Comparison of ENCODE assay signal across 1 cellular context in the genomic region with DNA sequence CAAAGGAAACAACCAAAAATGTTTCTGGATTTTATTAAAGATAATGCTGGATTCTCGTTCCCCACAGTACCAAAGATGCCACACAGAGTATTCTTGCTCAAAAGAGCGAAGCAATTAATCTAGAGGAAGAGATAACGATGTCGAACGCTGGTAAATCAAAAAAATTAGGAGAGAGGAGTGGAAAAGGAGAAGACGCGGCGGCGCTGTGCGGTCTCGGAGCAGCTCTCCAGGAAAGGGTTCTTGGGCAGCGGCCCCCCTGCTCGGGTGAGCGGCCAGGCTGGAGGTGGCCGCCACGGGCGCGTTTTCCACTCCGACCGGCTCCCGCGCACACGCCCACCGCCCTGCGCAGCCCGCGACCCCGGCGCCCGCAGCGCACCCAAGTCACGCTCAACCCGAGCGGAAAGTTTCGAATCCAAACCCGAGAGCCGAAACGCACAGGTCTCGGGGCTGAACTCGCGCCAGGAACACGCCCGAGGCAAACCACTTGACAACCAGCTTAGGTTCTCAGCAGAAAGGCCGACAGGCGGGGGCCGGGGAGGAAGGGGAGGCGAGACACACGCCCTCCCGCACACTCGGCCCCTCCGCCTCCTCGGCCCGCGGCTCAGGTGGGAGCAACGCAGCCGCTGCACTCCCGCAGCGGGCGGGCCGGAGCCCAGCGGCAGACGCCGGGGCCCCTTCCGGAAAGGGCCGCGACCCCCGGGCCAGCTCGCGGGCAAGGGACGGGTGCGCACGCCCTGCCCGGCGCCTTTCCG.
TF ChIP-seq lines count a peak whose summit lies in the region.

No MANE protein-coding gene starts in this region.

TF ChIP-seq in K562, 482 proteins besides CTCF, POLR2A, EP300 and RAD21 (continued from another document and continues in another):
- TF ChIP-seq ZNF175 (CRISPR knock-in tag; IDR thresholded peaks at IDR 0.05; ENCODE audit: low read depth) (0 out of 2 replicates have a peak, but pooled peaks have one; percentile 5), NR3C1 (CRISPR knock-in tag; IDR thresholded peaks at IDR 0.05) (no peak), NBN (IDR thresholded peaks at IDR 0.05; ENCODE audit: low read depth) (no peak), ZBED1 (IDR thresholded peaks at IDR 0.05) (no peak), TEAD1 (CRISPR knock-in tag; IDR thresholded peaks at IDR 0.05) (0 out of 4 replicates have a peak, but pooled peaks of 1 of the 2 experiments have one; percentile 61), TAF9B (IDR thresholded peaks at IDR 0.05; ENCODE audit: partially characterized antibody) (no peak), MAZ (CRISPR knock-in tag; conservative IDR thresholded peaks at IDR 0.05 in 1 of 2, IDR thresholded peaks at IDR 0.05 in 1 of 2) (peak; percentile 45 to 84; a peak in 3 of 4 replicates), ARHGAP35 (IDR thresholded peaks at IDR 0.05; ENCODE audit: partially characterized antibody) (no peak), CXXC5 (CRISPR knock-in tag; IDR thresholded peaks at IDR 0.05) (peak; percentile 77), KLF16 (IDR thresholded peaks at IDR 0.05) (no peak), ZKSCAN8 (CRISPR knock-in tag; IDR thresholded peaks at IDR 0.05) (no peak), ARNT (IDR thresholded peaks at IDR 0.05) (no peak), MCM3 (IDR thresholded peaks at IDR 0.05) (no peak), RBM15 (IDR thresholded peaks at IDR 0.05; ENCODE audit: insufficient read depth, low read length) (no peak), STAG1 (CRISPR knock-in tag; IDR thresholded peaks at IDR 0.05; ENCODE audit: borderline replicate concordance) (no peak; the same call in 1 of the 2 replicates), TARDBP (IDR thresholded peaks at IDR 0.05) (0 out of 2 replicates have a peak, but pooled peaks have one; percentile 58), DPF2 (IDR thresholded peaks at IDR 0.05) (peak; percentile 57; the same call in 1 of the 2 replicates), ATF7 (IDR thresholded peaks at IDR 0.05) (peak; percentile 33; the same call in 1 of the 2 replicates), FIP1L1 (IDR thresholded peaks at IDR 0.05; ENCODE audit: low read depth, low read length, poor library complexity, severe bottlenecking) (peak; percentile 84), PHTF2 (CRISPR knock-in tag; IDR thresholded peaks at IDR 0.05) (no peak), ZNF766 (CRISPR knock-in tag; conservative IDR thresholded peaks at IDR 0.05) (0 out of 2 replicates have a peak, but pooled peaks have one; percentile 25), TEAD4 (IDR thresholded peaks at IDR 0.05; ENCODE audit: low read length) (no peak), TEAD4 (CRISPR knock-in tag; IDR thresholded peaks at IDR 0.05; ENCODE audit: borderline replicate concordance) (no peak; the same call in 1 of the 2 replicates), ZNF431 (CRISPR knock-in tag; IDR thresholded peaks at IDR 0.05) (no peak), FOXJ2 (tag; IDR thresholded peaks at IDR 0.05) (no peak)
- TF ChIP-seq, protein P1, sequence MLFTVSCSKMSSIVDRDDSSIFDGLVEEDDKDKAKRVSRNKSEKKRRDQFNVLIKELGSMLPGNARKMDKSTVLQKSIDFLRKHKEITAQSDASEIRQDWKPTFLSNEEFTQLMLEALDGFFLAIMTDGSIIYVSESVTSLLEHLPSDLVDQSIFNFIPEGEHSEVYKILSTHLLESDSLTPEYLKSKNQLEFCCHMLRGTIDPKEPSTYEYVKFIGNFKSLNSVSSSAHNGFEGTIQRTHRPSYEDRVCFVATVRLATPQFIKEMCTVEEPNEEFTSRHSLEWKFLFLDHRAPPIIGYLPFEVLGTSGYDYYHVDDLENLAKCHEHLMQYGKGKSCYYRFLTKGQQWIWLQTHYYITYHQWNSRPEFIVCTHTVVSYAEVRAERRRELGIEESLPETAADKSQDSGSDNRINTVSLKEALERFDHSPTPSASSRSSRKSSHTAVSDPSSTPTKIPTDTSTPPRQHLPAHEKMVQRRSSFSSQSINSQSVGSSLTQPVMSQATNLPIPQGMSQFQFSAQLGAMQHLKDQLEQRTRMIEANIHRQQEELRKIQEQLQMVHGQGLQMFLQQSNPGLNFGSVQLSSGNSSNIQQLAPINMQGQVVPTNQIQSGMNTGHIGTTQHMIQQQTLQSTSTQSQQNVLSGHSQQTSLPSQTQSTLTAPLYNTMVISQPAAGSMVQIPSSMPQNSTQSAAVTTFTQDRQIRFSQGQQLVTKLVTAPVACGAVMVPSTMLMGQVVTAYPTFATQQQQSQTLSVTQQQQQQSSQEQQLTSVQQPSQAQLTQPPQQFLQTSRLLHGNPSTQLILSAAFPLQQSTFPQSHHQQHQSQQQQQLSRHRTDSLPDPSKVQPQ (CRISPR knock-in tag; IDR thresholded peaks at IDR 0.05; ENCODE audit: borderline replicate concordance): no peak
- TF ChIP-seq, protein P2, sequence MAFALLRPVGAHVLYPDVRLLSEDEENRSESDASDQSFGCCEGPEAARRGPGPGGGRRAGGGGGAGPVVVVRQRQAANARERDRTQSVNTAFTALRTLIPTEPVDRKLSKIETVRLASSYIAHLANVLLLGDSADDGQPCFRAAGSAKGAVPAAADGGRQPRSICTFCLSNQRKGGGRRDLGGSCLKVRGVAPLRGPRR (CRISPR knock-in tag; IDR thresholded peaks at IDR 0.05): no peak
- TF ChIP-seq, protein P3, sequence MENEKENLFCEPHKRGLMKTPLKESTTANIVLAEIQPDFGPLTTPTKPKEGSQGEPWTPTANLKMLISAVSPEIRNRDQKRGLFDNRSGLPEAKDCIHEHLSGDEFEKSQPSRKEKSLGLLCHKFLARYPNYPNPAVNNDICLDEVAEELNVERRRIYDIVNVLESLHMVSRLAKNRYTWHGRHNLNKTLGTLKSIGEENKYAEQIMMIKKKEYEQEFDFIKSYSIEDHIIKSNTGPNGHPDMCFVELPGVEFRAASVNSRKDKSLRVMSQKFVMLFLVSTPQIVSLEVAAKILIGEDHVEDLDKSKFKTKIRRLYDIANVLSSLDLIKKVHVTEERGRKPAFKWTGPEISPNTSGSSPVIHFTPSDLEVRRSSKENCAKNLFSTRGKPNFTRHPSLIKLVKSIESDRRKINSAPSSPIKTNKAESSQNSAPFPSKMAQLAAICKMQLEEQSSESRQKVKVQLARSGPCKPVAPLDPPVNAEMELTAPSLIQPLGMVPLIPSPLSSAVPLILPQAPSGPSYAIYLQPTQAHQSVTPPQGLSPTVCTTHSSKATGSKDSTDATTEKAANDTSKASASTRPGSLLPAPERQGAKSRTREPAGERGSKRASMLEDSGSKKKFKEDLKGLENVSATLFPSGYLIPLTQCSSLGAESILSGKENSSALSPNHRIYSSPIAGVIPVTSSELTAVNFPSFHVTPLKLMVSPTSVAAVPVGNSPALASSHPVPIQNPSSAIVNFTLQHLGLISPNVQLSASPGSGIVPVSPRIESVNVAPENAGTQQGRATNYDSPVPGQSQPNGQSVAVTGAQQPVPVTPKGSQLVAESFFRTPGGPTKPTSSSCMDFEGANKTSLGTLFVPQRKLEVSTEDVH (IDR thresholded peaks at IDR 0.05; ENCODE audit: low read depth, partially characterized antibody): no peak
- TF ChIP-seq, protein P4, sequence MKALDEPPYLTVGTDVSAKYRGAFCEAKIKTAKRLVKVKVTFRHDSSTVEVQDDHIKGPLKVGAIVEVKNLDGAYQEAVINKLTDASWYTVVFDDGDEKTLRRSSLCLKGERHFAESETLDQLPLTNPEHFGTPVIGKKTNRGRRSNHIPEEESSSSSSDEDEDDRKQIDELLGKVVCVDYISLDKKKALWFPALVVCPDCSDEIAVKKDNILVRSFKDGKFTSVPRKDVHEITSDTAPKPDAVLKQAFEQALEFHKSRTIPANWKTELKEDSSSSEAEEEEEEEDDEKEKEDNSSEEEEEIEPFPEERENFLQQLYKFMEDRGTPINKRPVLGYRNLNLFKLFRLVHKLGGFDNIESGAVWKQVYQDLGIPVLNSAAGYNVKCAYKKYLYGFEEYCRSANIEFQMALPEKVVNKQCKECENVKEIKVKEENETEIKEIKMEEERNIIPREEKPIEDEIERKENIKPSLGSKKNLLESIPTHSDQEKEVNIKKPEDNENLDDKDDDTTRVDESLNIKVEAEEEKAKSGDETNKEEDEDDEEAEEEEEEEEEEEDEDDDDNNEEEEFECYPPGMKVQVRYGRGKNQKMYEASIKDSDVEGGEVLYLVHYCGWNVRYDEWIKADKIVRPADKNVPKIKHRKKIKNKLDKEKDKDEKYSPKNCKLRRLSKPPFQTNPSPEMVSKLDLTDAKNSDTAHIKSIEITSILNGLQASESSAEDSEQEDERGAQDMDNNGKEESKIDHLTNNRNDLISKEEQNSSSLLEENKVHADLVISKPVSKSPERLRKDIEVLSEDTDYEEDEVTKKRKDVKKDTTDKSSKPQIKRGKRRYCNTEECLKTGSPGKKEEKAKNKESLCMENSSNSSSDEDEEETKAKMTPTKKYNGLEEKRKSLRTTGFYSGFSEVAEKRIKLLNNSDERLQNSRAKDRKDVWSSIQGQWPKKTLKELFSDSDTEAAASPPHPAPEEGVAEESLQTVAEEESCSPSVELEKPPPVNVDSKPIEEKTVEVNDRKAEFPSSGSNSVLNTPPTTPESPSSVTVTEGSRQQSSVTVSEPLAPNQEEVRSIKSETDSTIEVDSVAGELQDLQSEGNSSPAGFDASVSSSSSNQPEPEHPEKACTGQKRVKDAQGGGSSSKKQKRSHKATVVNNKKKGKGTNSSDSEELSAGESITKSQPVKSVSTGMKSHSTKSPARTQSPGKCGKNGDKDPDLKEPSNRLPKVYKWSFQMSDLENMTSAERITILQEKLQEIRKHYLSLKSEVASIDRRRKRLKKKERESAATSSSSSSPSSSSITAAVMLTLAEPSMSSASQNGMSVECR (CRISPR knock-in tag; IDR thresholded peaks at IDR 0.05): peak; percentile 25
- TF ChIP-seq, protein P5, sequence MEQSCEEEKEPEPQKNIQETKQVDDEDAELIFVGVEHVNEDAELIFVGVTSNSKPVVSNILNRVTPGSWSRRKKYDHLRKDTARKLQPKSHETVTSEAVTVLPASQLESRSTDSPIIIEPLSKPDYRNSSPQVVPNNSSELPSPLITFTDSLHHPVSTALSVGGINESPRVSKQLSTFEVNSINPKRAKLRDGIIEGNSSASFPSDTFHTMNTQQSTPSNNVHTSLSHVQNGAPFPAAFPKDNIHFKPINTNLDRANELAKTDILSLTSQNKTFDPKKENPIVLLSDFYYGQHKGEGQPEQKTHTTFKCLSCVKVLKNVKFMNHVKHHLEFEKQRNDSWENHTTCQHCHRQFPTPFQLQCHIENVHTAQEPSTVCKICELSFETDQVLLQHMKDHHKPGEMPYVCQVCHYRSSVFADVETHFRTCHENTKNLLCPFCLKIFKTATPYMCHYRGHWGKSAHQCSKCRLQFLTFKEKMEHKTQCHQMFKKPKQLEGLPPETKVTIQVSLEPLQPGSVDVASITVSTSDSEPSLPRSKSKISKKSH (CRISPR knock-in tag; IDR thresholded peaks at IDR 0.05): no peak
- TF ChIP-seq, protein P6, sequence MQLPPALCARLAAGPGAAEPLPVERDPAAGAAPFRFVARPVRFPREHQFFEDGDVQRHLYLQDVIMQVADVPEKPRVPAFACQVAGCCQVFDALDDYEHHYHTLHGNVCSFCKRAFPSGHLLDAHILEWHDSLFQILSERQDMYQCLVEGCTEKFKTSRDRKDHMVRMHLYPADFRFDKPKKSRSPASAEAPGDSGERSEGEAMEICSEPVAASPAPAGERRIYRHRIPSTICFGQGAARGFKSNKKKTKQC (CRISPR knock-in tag; IDR thresholded peaks at IDR 0.05): peak; percentile 72; the same call in 1 of the 2 replicates
- TF ChIP-seq, protein P7, sequence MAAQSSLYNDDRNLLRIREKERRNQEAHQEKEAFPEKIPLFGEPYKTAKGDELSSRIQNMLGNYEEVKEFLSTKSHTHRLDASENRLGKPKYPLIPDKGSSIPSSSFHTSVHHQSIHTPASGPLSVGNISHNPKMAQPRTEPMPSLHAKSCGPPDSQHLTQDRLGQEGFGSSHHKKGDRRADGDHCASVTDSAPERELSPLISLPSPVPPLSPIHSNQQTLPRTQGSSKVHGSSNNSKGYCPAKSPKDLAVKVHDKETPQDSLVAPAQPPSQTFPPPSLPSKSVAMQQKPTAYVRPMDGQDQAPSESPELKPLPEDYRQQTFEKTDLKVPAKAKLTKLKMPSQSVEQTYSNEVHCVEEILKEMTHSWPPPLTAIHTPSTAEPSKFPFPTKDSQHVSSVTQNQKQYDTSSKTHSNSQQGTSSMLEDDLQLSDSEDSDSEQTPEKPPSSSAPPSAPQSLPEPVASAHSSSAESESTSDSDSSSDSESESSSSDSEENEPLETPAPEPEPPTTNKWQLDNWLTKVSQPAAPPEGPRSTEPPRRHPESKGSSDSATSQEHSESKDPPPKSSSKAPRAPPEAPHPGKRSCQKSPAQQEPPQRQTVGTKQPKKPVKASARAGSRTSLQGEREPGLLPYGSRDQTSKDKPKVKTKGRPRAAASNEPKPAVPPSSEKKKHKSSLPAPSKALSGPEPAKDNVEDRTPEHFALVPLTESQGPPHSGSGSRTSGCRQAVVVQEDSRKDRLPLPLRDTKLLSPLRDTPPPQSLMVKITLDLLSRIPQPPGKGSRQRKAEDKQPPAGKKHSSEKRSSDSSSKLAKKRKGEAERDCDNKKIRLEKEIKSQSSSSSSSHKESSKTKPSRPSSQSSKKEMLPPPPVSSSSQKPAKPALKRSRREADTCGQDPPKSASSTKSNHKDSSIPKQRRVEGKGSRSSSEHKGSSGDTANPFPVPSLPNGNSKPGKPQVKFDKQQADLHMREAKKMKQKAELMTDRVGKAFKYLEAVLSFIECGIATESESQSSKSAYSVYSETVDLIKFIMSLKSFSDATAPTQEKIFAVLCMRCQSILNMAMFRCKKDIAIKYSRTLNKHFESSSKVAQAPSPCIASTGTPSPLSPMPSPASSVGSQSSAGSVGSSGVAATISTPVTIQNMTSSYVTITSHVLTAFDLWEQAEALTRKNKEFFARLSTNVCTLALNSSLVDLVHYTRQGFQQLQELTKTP (IDR thresholded peaks at IDR 0.05; ENCODE audit: low read depth in 1 of 2, partially characterized antibody in 2 of 2): peak in 1 of 2 experiments; percentile 34
- TF ChIP-seq, protein P8, sequence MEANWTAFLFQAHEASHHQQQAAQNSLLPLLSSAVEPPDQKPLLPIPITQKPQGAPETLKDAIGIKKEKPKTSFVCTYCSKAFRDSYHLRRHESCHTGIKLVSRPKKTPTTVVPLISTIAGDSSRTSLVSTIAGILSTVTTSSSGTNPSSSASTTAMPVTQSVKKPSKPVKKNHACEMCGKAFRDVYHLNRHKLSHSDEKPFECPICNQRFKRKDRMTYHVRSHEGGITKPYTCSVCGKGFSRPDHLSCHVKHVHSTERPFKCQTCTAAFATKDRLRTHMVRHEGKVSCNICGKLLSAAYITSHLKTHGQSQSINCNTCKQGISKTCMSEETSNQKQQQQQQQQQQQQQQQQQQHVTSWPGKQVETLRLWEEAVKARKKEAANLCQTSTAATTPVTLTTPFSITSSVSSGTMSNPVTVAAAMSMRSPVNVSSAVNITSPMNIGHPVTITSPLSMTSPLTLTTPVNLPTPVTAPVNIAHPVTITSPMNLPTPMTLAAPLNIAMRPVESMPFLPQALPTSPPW (CRISPR knock-in tag; IDR thresholded peaks at IDR 0.05): peak; percentile 76
